15 cellular contexts compared by ENCODE assay signal in genomic region chr9:79353856-79354520, GRCh38.
DNase-seq lines count a peak whose midpoint lies in the region; TF ChIP-seq lines count a peak whose summit lies in the region.
"Had no signal": no experiment of that assay in that cellular context is flagged by ENCODE, and none has a peak within 500 bp of the region (broad histone marks: within the 10 kb centered on the region; RNA-seq: fewer than 3 reads in every experiment).

No MANE protein-coding gene starts in this region.

- no TSS peak for BruUV-seq in A673 (replicated peaks; lab: Mats Ljungman, UMichigan)

- peak; percentile 38 for DNase-seq in AG04449 (ENCODE audit: low read depth, low spot score)
- peak; percentile 33 for DNase-seq in HS-5 (ENCODE audit: low read depth)
- peak; percentile 18 for DNase-seq in astrocyte of the cerebellum (ENCODE audit: low read depth)
- DNase-seq in kidney epithelial cell (ENCODE audit: low read depth) = peak; percentile 16
- no peak for DNase-seq in A673 (ENCODE audit: low spot score)
- DNase-seq in SHP77 (lab: John Stamatoyannopoulos, UW) = no peak
- DNase-seq in activated effector memory CD4-positive, alpha-beta T cell treated with anti-CD3 and anti-CD28 coated beads, Interleukin-2, amount 50 U/mL, for 16 hours = no peak
- no peak for DNase-seq in DMS53 (lab: John Stamatoyannopoulos, UW)
- DNase-seq: activated T-cell treated with anti-CD3 and anti-CD28 coated beads, Interleukin-2, amount 50 U/mL, for 1 hour; cerebellar nuclear complex; kidney; NCI-H2081; NCI-H524 treated with DMSO at 0.1 percent for 48 hours; stimulated activated CD4-positive, alpha-beta T cell treated with anti-CD3 and anti-CD28 coated beads, Interleukin-1b, Interleukin-23, amount 100 ng/mL, for 48 hours had no signal

- TF ChIP-seq CTCF in AG04449 (IDR thresholded peaks at IDR 0.05; ENCODE audit: insufficient read depth, low read length, missing control alignments) = no peak
- TF ChIP-seq CTCF in astrocyte of the cerebellum (IDR thresholded peaks at IDR 0.05; ENCODE audit: low read depth, low read length, missing control alignments) = no peak
- TF ChIP-seq CTCF in kidney epithelial cell (IDR thresholded peaks at IDR 0.05; ENCODE audit: insufficient read depth, low read length, poor library complexity, severe bottlenecking) = no peak
- no peak for TF ChIP-seq CTCF in A673 (conservative IDR thresholded peaks at IDR 0.05; ENCODE audit: low read depth, low read length)

- H3K4me3 ChIP-seq in AG04449 (ENCODE audit: low read depth, low read length) (no peak overlapping the region), astrocyte of the cerebellum (ENCODE audit: low read depth, low read length) (no peak overlapping the region), kidney epithelial cell (ENCODE audit: low read depth, low read length) (no peak overlapping the region), A673 (ENCODE audit: low read depth, low read length, poor library complexity, severe bottlenecking) (no peak overlapping the region)
- H3K4me3 ChIP-seq: neural progenitor cell had no signal

- no peaks in the 10 kb centered on the region for H3K4me1 ChIP-seq in A673 (ENCODE audit: insufficient read depth, low read length, poor library complexity, severe bottlenecking)
- H3K4me1 ChIP-seq: neural progenitor cell had no signal

- in situ Hi-C loops in astrocyte of the cerebellum (cut with HindIII; ENCODE audit: low sequenced_read_pairs) = no loop called here

- CTCF ChIA-PET in AG04449 (lab: Yijun Ruan, JAX) (no interaction called here), A673 (lab: Charles Lee) (no interaction called here)

- no peaks in the 10 kb centered on the region for H3K9me3 ChIP-seq in A673 (ENCODE audit: low read depth, low read length, poor library complexity, severe bottlenecking)

- POLR2A ChIA-PET in AG04449 (lab: Yijun Ruan, JAX) (interaction anchor here (0.7 kb wide), 1 partner anchor 217 kb away, joined by 3 read pairs; the partner anchor contains the start of gene TLE4), A673 (lab: Charles Lee; ENCODE audit: low non-redundant PET) (no interaction called here)

- H3K36me3 ChIP-seq in kidney epithelial cell (ENCODE audit: control insufficient read depth, insufficient read depth, low read length) (no peaks in the 10 kb centered on the region), A673 (ENCODE audit: insufficient read depth, low read length, poor library complexity, severe bottlenecking) (no peaks in the 10 kb centered on the region)
- H3K36me3 ChIP-seq: neural progenitor cell had no signal

- no peaks in the 10 kb centered on the region for H3K27me3 ChIP-seq in kidney epithelial cell (ENCODE audit: control insufficient read depth, insufficient read depth, low read length)
- peaks cover 29% of the 10 kb centered on the region for H3K27me3 ChIP-seq in A673 (replicated peaks; ENCODE audit: insufficient read depth, low read depth, low read length, poor library complexity)
- H3K27me3 ChIP-seq: neural progenitor cell had no signal

- H3K27ac ChIP-seq in A673 (ENCODE audit: low read depth, low read length, poor library complexity, severe bottlenecking) = no peak overlapping the region
- H3K27ac ChIP-seq: neural progenitor cell had no signal

- intact Hi-C loops in A673 (cut with micrococcal nuclease; ENCODE audit: unreplicated experiment) = no loop called here

Comparison
In these comparisons a context has a peak if more than half of its experiments do, and no peak if none do; other contexts are left out.
1. DNase-seq: peak in AG04449 (single experiment), HS-5 (single experiment), astrocyte of the cerebellum (single experiment) and kidney epithelial cell (single experiment); none in A673 (single experiment), SHP77 (0 of 2), activated effector memory CD4-positive, alpha-beta T cell treated with anti-CD3 and anti-CD28 coated beads, Interleukin-2, amount 50 U/mL, for 16 hours (single experiment) and DMS53 (single experiment).